30 cellular contexts compared by ENCODE assay signal in the genomic region with DNA sequence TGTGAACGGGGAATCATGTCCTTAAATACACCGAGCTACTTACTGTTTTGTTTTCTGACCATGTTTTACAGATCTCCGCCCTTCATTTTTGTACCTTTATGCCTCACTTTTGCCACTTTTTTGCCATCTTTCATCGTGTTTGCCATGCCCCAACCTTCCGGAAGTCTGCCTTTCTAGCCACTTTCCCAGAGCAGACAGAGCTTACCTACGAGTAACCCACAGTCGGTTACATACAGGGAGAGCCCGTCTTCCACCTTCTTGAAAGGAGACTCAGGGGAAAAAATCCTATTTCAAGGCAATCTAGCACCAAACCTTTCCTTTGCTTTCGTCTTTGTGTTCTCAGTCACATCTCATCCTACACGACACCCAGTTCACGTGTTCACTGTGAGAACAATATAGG. TPM values are rescaled to one million over a fixed set of nuclear protein-coding genes. Genes with fewer than 3 reads are reported as not detected.
"Had no signal": no experiment of that assay in that cellular context is flagged by ENCODE, and none has a peak within 500 bp of the region (broad histone marks: within the 10 kb centered on the region; RNA-seq: fewer than 3 reads in every experiment).

No MANE protein-coding gene starts in this region.

- H3K27ac ChIP-seq: stomach, suprapubic skin, testis, thoracic aorta, thyroid gland, tibial artery, tibial nerve, transverse colon, upper lobe of left lung, upper lobe of right lung, uterus, vagina had no signal

- H3K4me3 Mint-ChIP-seq: stimulated activated effector memory CD8-positive, alpha-beta T cell treated with anti-CD3 and anti-CD28 coated beads, Interleukin-12 subunit alpha, Interleukin-12 subunit beta, amount 100 ng/mL, for 72 hours; stimulated activated memory B cell treated with anti-CD40 and anti-IgM and Interleukin-4, amounts not matched to agents 10 μg/mL and 1 μg/mL and 100 μg/mL, for 72 hours; stimulated activated naive B cell treated with anti-CD40 and anti-IgM and Interleukin-4, amounts not matched to agents 10 μg/mL and 1 μg/mL and 100 μg/mL, for 72 hours; stimulated activated naive CD8-positive, alpha-beta T cell treated with anti-CD3 and anti-CD28 coated beads, Interleukin-15, amount 100 ng/mL, for 72 hours; stimulated activated naive CD8-positive, alpha-beta T cell treated with anti-CD3 and anti-CD28 coated beads, Interleukin-15, Interleukin-2, amounts not matched to agents 100 ng/mL and 50 ng/mL, for 24 hours had no signal

- ATAC-seq: stimulated activated effector memory CD8-positive, alpha-beta T cell treated with anti-CD3 and anti-CD28 coated beads, Interleukin-12 subunit alpha, Interleukin-12 subunit beta, amount 100 ng/mL, for 72 hours; stimulated activated memory B cell treated with anti-CD40 and anti-IgM and Interleukin-4, amounts not matched to agents 10 μg/mL and 1 μg/mL and 100 μg/mL, for 72 hours; stimulated activated naive B cell treated with anti-CD40 and anti-IgM and Interleukin-4, amounts not matched to agents 10 μg/mL and 1 μg/mL and 100 μg/mL, for 72 hours; stimulated activated naive CD8-positive, alpha-beta T cell treated with anti-CD3 and anti-CD28 coated beads, Interleukin-15, amount 100 ng/mL, for 72 hours; stimulated activated naive CD8-positive, alpha-beta T cell treated with anti-CD3 and anti-CD28 coated beads, Interleukin-15, Interleukin-2, amounts not matched to agents 100 U/mL and 50 U/mL, for 24 hours; upper lobe of right lung had no signal

- H3K27ac Mint-ChIP-seq: stimulated activated effector memory CD8-positive, alpha-beta T cell treated with anti-CD3 and anti-CD28 coated beads, Interleukin-12 subunit alpha, Interleukin-12 subunit beta, amount 100 ng/mL, for 72 hours; stimulated activated memory B cell treated with anti-CD40 and anti-IgM and Interleukin-4, amounts not matched to agents 10 μg/mL and 1 μg/mL and 100 μg/mL, for 72 hours; stimulated activated naive B cell treated with anti-CD40 and anti-IgM and Interleukin-4, amounts not matched to agents 10 μg/mL and 1 μg/mL and 100 μg/mL, for 72 hours; stimulated activated naive CD8-positive, alpha-beta T cell treated with anti-CD3 and anti-CD28 coated beads, Interleukin-15, amount 100 ng/mL, for 72 hours; stimulated activated naive CD8-positive, alpha-beta T cell treated with anti-CD3 and anti-CD28 coated beads, Interleukin-15, Interleukin-2, amounts not matched to agents 100 ng/mL and 50 ng/mL, for 24 hours had no signal

- DNase-seq: stimulated activated CD4-positive, alpha-beta T cell treated with anti-CD3 and anti-CD28 coated beads, Interleukin-2, amount 100 ng/mL, for 48 hours; stimulated activated CD4-positive, alpha-beta T cell treated with anti-CD3 and anti-CD28 coated beads, Interleukin-4, amount 100 ng/mL, for 1 hour; stimulated activated CD4-positive, alpha-beta T cell treated with anti-CD3 and anti-CD28 coated beads, Interleukin-4, amount 100 ng/mL, for 24 hours; stimulated activated CD4-positive, alpha-beta T cell treated with anti-CD3 and anti-CD28 coated beads, Interleukin-4, amount 100 ng/mL, for 4 hours; stimulated activated CD8-positive, alpha-beta memory T cell treated with anti-CD3 and anti-CD28 coated beads, Interleukin-4, amount 100 ng/mL, for 48 hours; stimulated activated naive B cell treated with anti-CD40 and anti-IgM and Interleukin-4, amounts not matched to agents 10 μg/mL and 1 μg/mL and 100 μg/mL, for 72 hours; stimulated activated naive CD4-positive, alpha-beta T cell; stimulated activated naive CD4-positive, alpha-beta T cell treated with Interleukin-2 at 50 U/mL for 16 hours; stimulated activated naive CD8-positive, alpha-beta T cell treated with anti-CD3 and anti-CD28 coated beads, Interleukin-15, amount 100 ng/mL, for 72 hours; stimulated activated naive CD8-positive, alpha-beta T cell treated with anti-CD3 and anti-CD28 coated beads, Interleukin-15, Interleukin-2, amounts not matched to agents 100 U/mL and 50 U/mL, for 24 hours; stomach; substantia nigra; testis; thyroid gland; tibial artery; transverse colon; upper lobe of left lung; upper lobe of right lung; uterus had no signal

- H3K9me3 Mint-ChIP-seq: stimulated activated effector memory CD8-positive, alpha-beta T cell treated with anti-CD3 and anti-CD28 coated beads, Interleukin-12 subunit alpha, Interleukin-12 subunit beta, amount 100 ng/mL, for 72 hours; stimulated activated memory B cell treated with anti-CD40 and anti-IgM and Interleukin-4, amounts not matched to agents 10 μg/mL and 1 μg/mL and 100 μg/mL, for 72 hours; stimulated activated naive B cell treated with anti-CD40 and anti-IgM and Interleukin-4, amounts not matched to agents 10 μg/mL and 1 μg/mL and 100 μg/mL, for 72 hours; stimulated activated naive CD8-positive, alpha-beta T cell treated with anti-CD3 and anti-CD28 coated beads, Interleukin-15, amount 100 ng/mL, for 72 hours had no signal

- H3K4me3 ChIP-seq: stomach, suprapubic skin, testis, thoracic aorta, thyroid gland, tibial artery, tibial nerve, transverse colon, upper lobe of left lung, upper lobe of right lung, uterus, vagina had no signal

- H3K27me3 ChIP-seq: suprapubic skin, testis, thyroid gland, tibial artery, tibial nerve, transverse colon, upper lobe of left lung, upper lobe of right lung, uterus, vagina had no signal

- H3K36me3 Mint-ChIP-seq: stimulated activated effector memory CD8-positive, alpha-beta T cell treated with anti-CD3 and anti-CD28 coated beads, Interleukin-12 subunit alpha, Interleukin-12 subunit beta, amount 100 ng/mL, for 72 hours had no signal

- H3K36me3 ChIP-seq: stomach, suprapubic skin, thoracic aorta, thyroid gland, tibial artery, tibial nerve, transverse colon, upper lobe of left lung, upper lobe of right lung, uterus, vagina had no signal

- H3K4me1 Mint-ChIP-seq: stimulated activated effector memory CD8-positive, alpha-beta T cell treated with anti-CD3 and anti-CD28 coated beads, Interleukin-12 subunit alpha, Interleukin-12 subunit beta, amount 100 ng/mL, for 72 hours; stimulated activated memory B cell treated with anti-CD40 and anti-IgM and Interleukin-4, amounts not matched to agents 10 μg/mL and 1 μg/mL and 100 μg/mL, for 72 hours; stimulated activated naive B cell treated with anti-CD40 and anti-IgM and Interleukin-4, amounts not matched to agents 10 μg/mL and 1 μg/mL and 100 μg/mL, for 72 hours; stimulated activated naive CD8-positive, alpha-beta T cell treated with anti-CD3 and anti-CD28 coated beads, Interleukin-15, amount 100 ng/mL, for 72 hours had no signal

- H3K27me3 Mint-ChIP-seq: stimulated activated memory B cell treated with anti-CD40 and anti-IgM and Interleukin-4, amounts not matched to agents 10 μg/mL and 1 μg/mL and 100 μg/mL, for 72 hours had no signal

- H3K4me1 ChIP-seq: stomach, suprapubic skin, testis, thyroid gland, tibial artery, tibial nerve, transverse colon, upper lobe of left lung, upper lobe of right lung, uterus, vagina had no signal

- H3K9me3 ChIP-seq: stomach, suprapubic skin, testis, thoracic aorta, thyroid gland, tibial artery, transverse colon, upper lobe of left lung, upper lobe of right lung, uterus, vagina had no signal

RNA-seq across cellular contexts. Expression of a gene that starts 26.1 kb away (rescaled TPM):
- total RNA-seq: stomach, subcutaneous adipose tissue, suprapubic skin, temporal lobe, testis, thoracic aorta, tibial nerve, transverse colon, upper lobe of left lung, upper lobe of right lung, ureter, urinary bladder, uterus, vagina had no signal

RNA-seq across cellular contexts. Expression of a gene that starts 36.1 kb away (rescaled TPM):
- total RNA-seq: subcutaneous adipose tissue, suprapubic skin, temporal lobe, thoracic aorta, thyroid gland, transverse colon, upper lobe of left lung, upper lobe of right lung, ureter, uterus, vagina had no signal

RNA-seq across cellular contexts. Expression of a gene that starts 36.8 kb away (rescaled TPM):
- total RNA-seq: stomach, subcutaneous adipose tissue, temporal lobe, thoracic aorta, thyroid gland, tibial nerve, transverse colon, upper lobe of left lung, upper lobe of right lung, ureter, urinary bladder, vagina had no signal

RNA-seq across cellular contexts. Expression of a gene that starts 41.3 kb away (rescaled TPM):
- total RNA-seq: stomach, subcutaneous adipose tissue, suprapubic skin, temporal lobe, thoracic aorta, thyroid gland, tibial nerve, transverse colon, upper lobe of left lung, upper lobe of right lung, ureter, urinary bladder, vagina had no signal

RNA-seq across cellular contexts. Expression of a gene that starts 56.8 kb away (rescaled TPM):
- total RNA-seq: stomach, subcutaneous adipose tissue, suprapubic skin, temporal lobe, thoracic aorta, thyroid gland, tibial nerve, transverse colon, upper lobe of left lung, upper lobe of right lung, ureter, urinary bladder, vagina had no signal
